ENCODE assay signal across 28 cellular contexts in the genomic region with DNA sequence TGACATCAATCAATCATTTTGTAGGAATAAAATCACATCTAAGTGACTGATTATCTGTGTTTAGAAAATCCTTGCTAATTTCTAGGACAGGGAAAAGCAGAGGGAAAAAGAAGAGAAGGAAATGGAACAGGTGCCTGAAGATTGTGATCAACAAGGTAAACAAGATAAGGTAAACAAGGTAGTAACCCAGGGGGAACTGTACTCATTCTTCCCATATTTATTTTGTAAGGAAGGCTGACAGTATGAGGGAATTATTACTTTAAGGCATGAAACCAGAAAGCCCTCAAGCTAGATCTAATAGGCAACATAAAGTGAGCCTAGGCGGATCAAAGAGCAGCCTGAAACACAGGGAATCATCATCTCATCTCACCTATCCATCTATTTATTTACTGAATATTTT.
"Had no signal": no experiment of that assay in that cellular context is flagged by ENCODE, and none has a peak within 500 bp of the region (broad histone marks: within the 10 kb centered on the region; RNA-seq: fewer than 3 reads in every experiment).

No MANE protein-coding gene starts in this region.

- H3K9me3 ChIP-seq: esophagus muscularis mucosa, left lung, neutrophil, stomach, tibial artery, upper lobe of right lung had no signal

- H3K4me1 ChIP-seq: left lung, upper lobe of right lung had no signal

- DNase-seq: activated CD4-positive, alpha-beta memory T cell treated with anti-CD3 and anti-CD28 coated beads, Interleukin-2, amount 10 ng/mL, durations not matched to agents 7 days and 5 days; activated CD4-positive, alpha-beta T cell treated with anti-CD3 and anti-CD28 coated beads, Interleukin-2, amount 10 ng/mL, durations not matched to agents 24 days and 14 days; activated CD4-positive, CD25-positive, alpha-beta regulatory T cell treated with anti-CD3 and anti-CD28 coated beads, Interleukin-2, amount 50 U/mL, for 72 hours; activated CD8-positive, alpha-beta memory T cell treated with anti-CD3 and anti-CD28 coated beads, Interleukin-2, amount 10 ng/mL, durations not matched to agents 7 days and 5 days; activated T-cell treated with anti-CD3 and anti-CD28 coated beads, Interleukin-2, amount 50 U/mL, for 48 hours; anterior cingulate cortex; dermis blood vessel endothelial cell; effector CD4-positive, alpha-beta T cell; foreskin keratinocyte; heart right ventricle; kidney glomerular epithelial cell; left lung; mesendoderm; nephron progenitor cell; stimulated activated CD4-positive, alpha-beta T cell treated with anti-CD3 and anti-CD28 coated beads, Interleukin-1b, Interleukin-23, amount 100 ng/mL, for 48 hours; stimulated activated naive B cell treated with anti-CD40 and anti-IgM and Interleukin-4, amounts not matched to agents 10 μg/mL and 1 μg/mL and 100 μg/mL, for 72 hours; stomach; T-helper 17 cell; T1000; tibial artery; upper lobe of right lung had no signal

- ATAC-seq: activated CD8-positive, alpha-beta memory T cell treated with anti-CD3 and anti-CD28 coated beads, Interleukin-2, amount 10 ng/mL, durations not matched to agents 7 days and 5 days; foreskin keratinocyte; heart right ventricle; left lung; stimulated activated naive B cell treated with anti-CD40 and anti-IgM and Interleukin-4, amounts not matched to agents 10 μg/mL and 1 μg/mL and 100 μg/mL, for 72 hours; T-helper 17 cell; upper lobe of right lung had no signal

- H3K9me3 Mint-ChIP-seq: activated CD4-positive, alpha-beta memory T cell treated with anti-CD3 and anti-CD28 coated beads, Interleukin-2, amount 10 ng/mL, durations not matched to agents 7 days and 5 days; activated T-helper 2 cell treated with anti-CD3 and anti-CD28 coated beads, Interferon-gamma antibody, Interleukin-2, Interleukin-4, amounts not matched to agents 10 μg/mL and 5 μg/mL and 100 μg/mL, durations not matched to agents 14 hours and 24 hours and 36 hours; central memory CD8-positive, alpha-beta T cell had no signal

- H3K4me1 Mint-ChIP-seq: activated CD4-positive, alpha-beta memory T cell treated with anti-CD3 and anti-CD28 coated beads, Interleukin-2, amount 10 ng/mL, durations not matched to agents 7 days and 5 days had no signal

- H3K4me3 Mint-ChIP-seq: activated CD4-positive, alpha-beta memory T cell treated with anti-CD3 and anti-CD28 coated beads, Interleukin-2, amount 10 ng/mL, durations not matched to agents 7 days and 5 days; activated CD4-positive, alpha-beta T cell treated with anti-CD3 and anti-CD28 coated beads, Interleukin-2, amount 10 ng/mL, durations not matched to agents 24 days and 14 days; activated CD8-positive, alpha-beta memory T cell treated with anti-CD3 and anti-CD28 coated beads, Interleukin-2, amount 10 ng/mL, durations not matched to agents 7 days and 5 days; activated naive CD8-positive, alpha-beta T cell; central memory CD8-positive, alpha-beta T cell; nephron progenitor cell; stimulated activated naive B cell treated with anti-CD40 and anti-IgM and Interleukin-4, amounts not matched to agents 10 μg/mL and 1 μg/mL and 100 μg/mL, for 72 hours; T-helper 17 cell had no signal

- H3K4me3 ChIP-seq: esophagus muscularis mucosa, heart right ventricle, left lung, lung, smooth muscle cell, stomach, tibial artery, upper lobe of right lung had no signal

- H3K27ac ChIP-seq: esophagus muscularis mucosa, foreskin keratinocyte, heart right ventricle, left lung, neutrophil, stomach, tibial artery, upper lobe of right lung had no signal

- H3K27me3 ChIP-seq: esophagus muscularis mucosa, foreskin keratinocyte, heart right ventricle, left lung, neutrophil, stomach, tibial artery, upper lobe of right lung had no signal

- H3K27me3 Mint-ChIP-seq: activated CD4-positive, alpha-beta memory T cell treated with anti-CD3 and anti-CD28 coated beads, Interleukin-2, amount 10 ng/mL, durations not matched to agents 7 days and 5 days; activated CD4-positive, alpha-beta T cell treated with anti-CD3 and anti-CD28 coated beads, Interleukin-2, amount 10 ng/mL, durations not matched to agents 24 days and 14 days; activated CD8-positive, alpha-beta memory T cell treated with anti-CD3 and anti-CD28 coated beads, Interleukin-2, amount 10 ng/mL, durations not matched to agents 7 days and 5 days; activated naive CD8-positive, alpha-beta T cell; central memory CD8-positive, alpha-beta T cell; stimulated activated naive B cell treated with anti-CD40 and anti-IgM and Interleukin-4, amounts not matched to agents 10 μg/mL and 1 μg/mL and 100 μg/mL, for 72 hours; T-helper 17 cell had no signal

- H3K27ac Mint-ChIP-seq: activated CD4-positive, alpha-beta memory T cell treated with anti-CD3 and anti-CD28 coated beads, Interleukin-2, amount 10 ng/mL, durations not matched to agents 7 days and 5 days; activated CD4-positive, alpha-beta T cell treated with anti-CD3 and anti-CD28 coated beads, Interleukin-2, amount 10 ng/mL, durations not matched to agents 24 days and 14 days; activated CD8-positive, alpha-beta memory T cell treated with anti-CD3 and anti-CD28 coated beads, Interleukin-2, amount 10 ng/mL, durations not matched to agents 7 days and 5 days; activated naive CD8-positive, alpha-beta T cell; activated T-helper 2 cell treated with anti-CD3 and anti-CD28 coated beads, Interferon-gamma antibody, Interleukin-2, Interleukin-4, amounts not matched to agents 10 μg/mL and 5 μg/mL and 100 μg/mL, durations not matched to agents 14 hours and 24 hours and 36 hours; nephron progenitor cell; stimulated activated naive B cell treated with anti-CD40 and anti-IgM and Interleukin-4, amounts not matched to agents 10 μg/mL and 1 μg/mL and 100 μg/mL, for 72 hours; T-helper 17 cell had no signal

- H3K36me3 ChIP-seq: esophagus muscularis mucosa, heart right ventricle, left lung, neutrophil, stomach, tibial artery, upper lobe of right lung had no signal
